In genomic region chr12:67952787-67953186, GRCh38 we compare ENCODE assay signal across 30 cellular contexts. TPM values are rescaled to one million over a fixed set of nuclear protein-coding genes. Genes with fewer than 3 reads are reported as not detected.
DNase-seq lines count a peak whose midpoint lies in the region; ATAC-seq, FAIRE-seq and TF ChIP-seq lines count a peak whose summit lies in the region.
"Had no signal": no experiment of that assay in that cellular context is flagged by ENCODE, and none has a peak within 500 bp of the region (broad histone marks: within the 10 kb centered on the region; RNA-seq: fewer than 3 reads in every experiment).

No MANE protein-coding gene starts in this region.

- no peak overlapping the region for H3K27ac Mint-ChIP-seq in H9
- H3K27ac Mint-ChIP-seq: CD8-positive, alpha-beta T cell; T-cell; T-helper 2 cell treated with Interferon-gamma antibody and Interleukin-4, amounts not matched to agents 5 μg/mL and 100 μg/mL, for 36 hours had no signal

- H2BK12ac ChIP-seq in H9 (ENCODE audit: insufficient read length, low read depth, low read length) = no peak overlapping the region

- H3K56ac ChIP-seq in H9 (ENCODE audit: insufficient read length, low read depth, low read length) = no peak overlapping the region

- no peak overlapping the region for H2BK15ac ChIP-seq in H9 (ENCODE audit: low read depth, low read length)

- H3K4me2 ChIP-seq in GM12878 (ENCODE audit: control insufficient read depth, insufficient read depth) = no peak overlapping the region
- H3K4me2 ChIP-seq in H9 (ENCODE audit: insufficient read depth, insufficient read length, low read length) = no peak overlapping the region
- no peak overlapping the region for H3K4me2 ChIP-seq in SK-N-SH
- H3K4me2 ChIP-seq: KMS-11 had no signal

- H3K79me2 ChIP-seq in GM12878 (ENCODE audit: control insufficient read depth, insufficient read depth, low read length) (no peaks in the 10 kb centered on the region), H9 (ENCODE audit: insufficient read depth, low read length) (no peaks in the 10 kb centered on the region), SK-N-SH (ENCODE audit: insufficient read depth) (no peaks in the 10 kb centered on the region)

- H3K27me3 ChIP-seq in GM12878 (replicated peaks in 1 of 2; ENCODE audit: control insufficient read depth in 2 of 2, insufficient read depth in 2 of 2, low read length in 1 of 2) = no peaks in the 10 kb centered on the region
- no peaks in the 10 kb centered on the region for H3K27me3 ChIP-seq in H9 (ENCODE audit: insufficient read depth, low read length)
- no peaks in the 10 kb centered on the region for H3K27me3 ChIP-seq in SK-N-SH (ENCODE audit: insufficient read depth)
- H3K27me3 ChIP-seq: SJSA1 had no signal

- no peak overlapping the region for H3K9ac ChIP-seq in GM12878 (ENCODE audit: control insufficient read depth, insufficient read depth, low read length)
- H3K9ac ChIP-seq in H9 (ENCODE audit: extremely low read depth, insufficient read length, low read length) = no peak overlapping the region
- no peak overlapping the region for H3K9ac ChIP-seq in SK-N-SH
- H3K9ac ChIP-seq: KMS-11 had no signal

- FAIRE-seq in GM12878 (lab: Jason Lieb, UNC) = no peak
- FAIRE-seq: G401.6, GM18507, H1 had no signal

- POLR2A ChIA-PET in GM12878 (lab: Charles Lee) = interaction anchor here (0.5 to 1.0 kb wide), 3 partner anchors 36 to 278 kb away, joined by 3 to 4 read pairs (median 4); partner anchors contain the start of gene IFNG-AS1
- POLR2A ChIA-PET in SK-N-SH (lab: Yijun Ruan, JAX) = no interaction called here

- no peak overlapping the region for H2BK20ac ChIP-seq in H9 (ENCODE audit: low read depth, low read length, poor library complexity, severe bottlenecking)

- H4K91ac ChIP-seq in H9 (ENCODE audit: insufficient read length, low read depth, low read length) = no peak overlapping the region

- H3K14ac ChIP-seq in H9 (ENCODE audit: insufficient read depth, low read length) = no peak overlapping the region

- ATAC-seq in GM18520 (IDR thresholded peaks at IDR 0.05; ENCODE audit: unreplicated experiment) = peak; percentile 89
- peak; percentile 72 for ATAC-seq in HG02588 (IDR thresholded peaks at IDR 0.05; ENCODE audit: unreplicated experiment)
- peak; percentile 94 for ATAC-seq in GM12878
- no peak for ATAC-seq in GM19395 (IDR thresholded peaks at IDR 0.05; ENCODE audit: unreplicated experiment)
- ATAC-seq: CD8-positive, alpha-beta T cell; T-cell had no signal

- H3K4me3 ChIP-seq in GM12878 (no peak overlapping the region), SK-N-SH (ENCODE audit: low read depth in 2 of 2, low read length in 1 of 2) (no peak overlapping the region)
- H3K4me3 ChIP-seq: SJSA1 had no signal

- H4K8ac ChIP-seq in H9 (replicated peaks; ENCODE audit: insufficient read length, low read depth, low read length) = no peak overlapping the region

- no peak overlapping the region for H3K4ac ChIP-seq in H9 (ENCODE audit: low read depth, low read length)

- RAD21 ChIA-PET in GM12878 (lab: Charles Lee; ENCODE audit: unreplicated experiment) = interaction anchor here (0.6 to 1.1 kb wide), 3 partner anchors 10 to 36 kb away, joined by 3 to 5 read pairs (median 3); partner anchors contain the start of gene IFNG-AS1

- H4K20me1 ChIP-seq in GM12878 (ENCODE audit: control insufficient read depth, insufficient read depth) (no peaks in the 10 kb centered on the region), H9 (ENCODE audit: control insufficient read depth, insufficient read depth, insufficient read length) (no peaks in the 10 kb centered on the region), SK-N-SH (ENCODE audit: insufficient read depth) (no peaks in the 10 kb centered on the region)

- no peak overlapping the region for H2AK5ac ChIP-seq in H9 (ENCODE audit: insufficient read length, low read length)

- intact Hi-C loops in GM12878 (cut with micrococcal nuclease; ENCODE audit: unreplicated experiment) = no loop called here

- WGBS in GM12878 (ENCODE audit: insufficient coverage, insufficient replicate concordance, low lambda C conversion rate, missing lambda C conversion rate) = 95% methylated on average over 2 of the region's 2 CpGs
- no CpG with 5 or more reads among the region's 2 CpGs for WGBS in H9 (ENCODE audit: extremely low coverage, insufficient read length, low lambda C conversion rate)
- 86% methylated on average over 2 of the region's 2 CpGs for whole genome bisulfite sequencing in SK-N-SH (ENCODE audit: low lambda C conversion rate)

- H3K4me1 Mint-ChIP-seq in H9 = no peaks in the 10 kb centered on the region
- H3K4me1 Mint-ChIP-seq: IgD-negative memory B cell, T-cell had no signal

- no peaks in the 10 kb centered on the region for H3K9me2 ChIP-seq in SK-N-SH

- no peak for TF ChIP-seq POLR2A in GM12878 (IDR thresholded peaks at IDR 0.05; ENCODE audit: low read depth, low read length)

- BruUV-seq in GM12878 (replicated peaks; lab: Mats Ljungman, UMichigan) = no TSS peak

- no peak overlapping the region for H3K23ac ChIP-seq in H9 (ENCODE audit: insufficient read length, low read depth, low read length)

- peaks cover 3% of the 10 kb centered on the region in 2 experiments; a peak in 1 of 5 replicates for H3K9me3 Mint-ChIP-seq in H9
- H3K9me3 Mint-ChIP-seq: CD8-positive, alpha-beta T cell; T-cell; T-helper 2 cell treated with Interferon-gamma antibody and Interleukin-4, amounts not matched to agents 5 μg/mL and 100 μg/mL, for 36 hours had no signal

- H3K79me1 ChIP-seq in H9 (ENCODE audit: insufficient read depth, low read depth, low read length, poor library complexity, severe bottlenecking) = no peaks in the 10 kb centered on the region

- SMC1A ChIA-PET in GM12878 (lab: Charles Lee; ENCODE audit: uncharacterized antibody, unreplicated experiment) = interaction anchor here (0.6 to 2.4 kb wide), 8 partner anchors 10 to 51 kb away, joined by 3 to 15 read pairs (median 5); partner anchors contain the start of gene IFNG-AS1

- no peak overlapping the region for H3K27ac ChIP-seq in GM12878 (ENCODE audit: control insufficient read depth, insufficient read depth)
- H3K27ac ChIP-seq in H9 (ENCODE audit: insufficient read length, low read depth, low read length) = no peak overlapping the region
- no peak overlapping the region for H3K27ac ChIP-seq in SK-N-SH (ENCODE audit: low read depth in 2 of 2, low read length in 1 of 2)
- H3K27ac ChIP-seq: HL-60, KMS-11, SJSA1 had no signal

- no peaks in the 10 kb centered on the region for H3K23me2 ChIP-seq in H9 (ENCODE audit: insufficient read length, low read depth, low read length, poor library complexity, severe bottlenecking)

- no peak overlapping the region for H3K4me3 Mint-ChIP-seq in H9
- H3K4me3 Mint-ChIP-seq: CD8-positive, alpha-beta T cell; IgD-negative memory B cell; T-cell; T-helper 2 cell treated with Interferon-gamma antibody and Interleukin-4, amounts not matched to agents 5 μg/mL and 100 μg/mL, for 36 hours had no signal

- H3K36me3 Mint-ChIP-seq in H9 (ENCODE audit: insufficient read depth in 1 of 3, low read depth in 3 of 3) = no peaks in the 10 kb centered on the region
- H3K36me3 Mint-ChIP-seq: CD8-positive, alpha-beta T cell; IgD-negative memory B cell; T-cell had no signal

- CTCF ChIA-PET in GM12878 (lab: Yijun Ruan, JAX) = interaction anchor here (0.7 to 1.6 kb wide), 4 partner anchors 9 to 42 kb away, joined by 3 to 6 read pairs (median 5); no protein-coding TSS in a partner anchor
- CTCF ChIA-PET in SK-N-SH (lab: Yijun Ruan, JAX) = no interaction called here

- no peaks in the 10 kb centered on the region for H3K4me1 ChIP-seq in GM12878 (ENCODE audit: control insufficient read depth, insufficient read depth, low read length)
- H3K4me1 ChIP-seq in H9 (ENCODE audit: insufficient read depth, low read length) = no peaks in the 10 kb centered on the region
- no peaks in the 10 kb centered on the region for H3K4me1 ChIP-seq in SK-N-SH (ENCODE audit: control insufficient read depth in 1 of 2, insufficient read depth in 2 of 2, low read depth in 1 of 2, low read length in 1 of 2)
- H3K4me1 ChIP-seq: Caco-2, SJSA1 had no signal

- in situ Hi-C loops in GM12878 (cut with MboI) = no loop called here

- TF ChIP-seq CTCF in GM12878 (IDR thresholded peaks at IDR 0.05 in 2 of 3, conservative IDR thresholded peaks at IDR 0.05 in 1 of 3; ENCODE audit: control insufficient read depth in 2 of 3, extremely low read depth in 1 of 3, insufficient read depth in 1 of 3, low read depth in 3 of 3, low read length in 3 of 3) (no peak), H9 (conservative IDR thresholded peaks at IDR 0.05) (no peak), SK-N-SH (IDR thresholded peaks at IDR 0.05) (no peak)

- no peak overlapping the region for H3K18ac ChIP-seq in H9 (ENCODE audit: insufficient read length, low read depth, low read length)

- H2BK120ac ChIP-seq in H9 (ENCODE audit: low read depth, low read length, poor library complexity, severe bottlenecking) = no peak overlapping the region

- no peak overlapping the region for H2BK5ac ChIP-seq in H9 (ENCODE audit: insufficient read length, low read length)

- H3K27me3 Mint-ChIP-seq in H9 (ENCODE audit: low read depth) = no peaks in the 10 kb centered on the region; the same call in 1 of the 2 replicates
- H3K27me3 Mint-ChIP-seq: IgD-negative memory B cell, T-cell had no signal

- H2AFZ ChIP-seq in GM12878 (ENCODE audit: control insufficient read depth, low read depth, low read length) (no peak overlapping the region), H9 (ENCODE audit: low read length) (no peak overlapping the region), SK-N-SH (ENCODE audit: low read depth) (no peak overlapping the region)

- no peak overlapping the region for H4K5ac ChIP-seq in H9 (ENCODE audit: insufficient read length, low read depth, low read length)

- no peaks in the 10 kb centered on the region for H3F3A ChIP-seq in SK-N-SH (replicated peaks; ENCODE audit: insufficient read depth)

- peak in 1 of 2 experiments; percentile 21; a peak in 1 of 4 replicates for TF ChIP-seq EP300 in GM12878 (IDR thresholded peaks at IDR 0.05; ENCODE audit: borderline replicate concordance in 1 of 2, control insufficient read depth in 1 of 2, low read depth in 2 of 2, low read length in 2 of 2)
- no peak for TF ChIP-seq EP300 in SK-N-SH (IDR thresholded peaks at IDR 0.05; ENCODE audit: borderline replicate concordance in 1 of 2, low read depth in 1 of 2, low read length in 1 of 2)

- H3K36me3 ChIP-seq in GM12878 (ENCODE audit: control insufficient read depth in 2 of 2, insufficient read depth in 2 of 2, low read length in 1 of 2) (no peaks in the 10 kb centered on the region), SK-N-SH (replicated peaks in 1 of 2; ENCODE audit: control insufficient read depth in 1 of 2, insufficient read depth in 2 of 2, low read length in 1 of 2) (no peaks in the 10 kb centered on the region)
- H3K36me3 ChIP-seq: SJSA1 had no signal

- no peak overlapping the region for H3T11ph ChIP-seq in H9 (ENCODE audit: low read length)

- DNase-seq in GM19238 (ENCODE audit: insufficient read length, low spot score) (peak; percentile 9), GM12878 (ENCODE audit: low read depth, low spot score) (no peak), H9 (no peak), SK-N-SH (no peak)
- DNase-seq in activated naive CD4-positive, alpha-beta T cell treated with anti-CD3 and anti-CD28 coated beads, Interleukin-2, amount 50 U/mL, for 16 hours = no peak
- DNase-seq: C1 segment of cervical spinal cord; Caco-2; CD8-positive, alpha-beta T cell; NCI-H1048; NCI-H1417; NCI-H1694 treated with DMSO at 0.1 percent for 48 hours; NCI-H2081; NCI-H2227 treated with DMSO at 0.1 percent for 48 hours; NCI-H69; Right ventricle myocardium superior; RPMI8226; T-cell had no signal

- TF ChIP-seq RAD21 in GM12878 (IDR thresholded peaks at IDR 0.05; ENCODE audit: insufficient read depth, low read depth, low read length) = no peak
- TF ChIP-seq RAD21 in SK-N-SH (IDR thresholded peaks at IDR 0.05; ENCODE audit: low read length) = no peak

- H3K9me3 ChIP-seq in GM12878 (replicated peaks; ENCODE audit: control insufficient read depth, insufficient read depth, low read length) (no peaks in the 10 kb centered on the region), H9 (ENCODE audit: control insufficient read depth, low read depth, low read length) (no peaks in the 10 kb centered on the region), SK-N-SH (no peaks in the 10 kb centered on the region)
- H3K9me3 ChIP-seq: SJSA1 had no signal

RNA-seq across cellular contexts. Expression of gene IFNG-AS1, which starts 36.5 kb away (rescaled TPM):
- 15.2 and 17.2 TPM in 2 replicates for total RNA-seq in GM12878 (2013; cell fraction: nucleolus; rRNA removed)
- total RNA-seq in GM12878 (2014; rRNA removed) (1.1 and 1.3 TPM in 2 replicates), GM12878 (2014; rRNA removed; fragmentation: Illumina TruSeq; extraction: Trizol) (1.9 and 2.5 TPM in 2 replicates), GM12878 (2021) (1.1 and 1.3 TPM in 2 replicates), H9 (2021) (not detected in 2 replicates)
- 1.5 TPM for polyA plus RNA-seq in GM12878 (2011; ENCODE audit: low read depth)
- polyA plus RNA-seq in GM12878 (2011; rRNA removed) (1.9 and 3.0 TPM in 2 replicates), GM12878 (2014; fragmentation: Illumina TruSeq; extraction: Trizol) (1.6 and 2.1 TPM in 2 replicates), GM12878 (2014; fragmentation: Nextera tagmentation; extraction: Ambion mirVana) (1 to 10 TPM; 1.4 to 1.8 TPM), GM12878 (2014; rRNA removed) (0.72 and 1.0 TPM in 2 replicates), GM12878 (2016; fragmentation: Nextera tagmentation; extraction: Ambion mirVana) (under 1 TPM; 0.40 to 0.89 TPM), SK-N-SH (2012; rRNA removed) (not detected in 2 replicates)
- 0.50 and 0.75 TPM in 2 replicates for polyA plus RNA-seq in GM12878 (2011; cell fraction: cytosol; rRNA removed)
- 2.1 and 3.7 TPM in 2 replicates for polyA plus RNA-seq in GM12878 (2011; cell fraction: nucleus; rRNA removed)
- polyA plus RNA-seq in GM12878 (2012) = 2.2 and 2.8 TPM in 2 replicates
- 1.5 and 2.4 TPM in 2 replicates for polyA minus RNA-seq in GM12878 (2011; rRNA and poly(A)+ RNA removed)
- 0.62 and 1.7 TPM in 2 replicates for polyA minus RNA-seq in GM12878 (2011; cell fraction: cytosol; rRNA and poly(A)+ RNA removed)
- polyA minus RNA-seq in GM12878 (2011; cell fraction: nucleus; rRNA and poly(A)+ RNA removed) = 3.0 and 4.5 TPM in 2 replicates
- 0.01 TPM in 1 of 2 replicates, not detected in the other for polyA plus RNA-seq in SK-N-SH (2012; cell fraction: cytosol; rRNA removed)
- not detected in 2 replicates for polyA plus RNA-seq in SK-N-SH (2012; cell fraction: nucleus; rRNA removed)
- total RNA-seq: A673, Caco-2, H1, NCI-H460, Right ventricle myocardium superior, SJSA1 had no signal
- polyA plus RNA-seq: H1 had no signal
